Comparison of ENCODE assay signal across 13 cellular contexts in genomic region chr1:69305621-69306020, GRCh38.
A peak's percentile ranks its signal among the peaks of the same experiment; 100 is the strongest.
DNase-seq lines count a peak whose midpoint lies in the region; ATAC-seq lines count a peak whose summit lies in the region.
"Had no signal": no experiment of that assay in that cellular context is flagged by ENCODE, and none has a peak within 500 bp of the region (broad histone marks: within the 10 kb centered on the region; RNA-seq: fewer than 3 reads in every experiment).

No MANE protein-coding gene starts in this region.

- H3K4me1 ChIP-seq in right cardiac atrium (ENCODE audit: control insufficient read depth, insufficient read depth, low read length): no peaks in the 10 kb centered on the region

- H3K4me3 ChIP-seq in right cardiac atrium (ENCODE audit: low read length): no peak overlapping the region
- H3K4me3 ChIP-seq: thoracic aorta had no signal

- no peaks in the 10 kb centered on the region for H3K27me3 ChIP-seq in right cardiac atrium (ENCODE audit: control insufficient read depth, insufficient read depth)

- in situ Hi-C loops in SK-MEL-5 (cut with HindIII; ENCODE audit: low pct_unique_long_range_greater_than_20kb, low sequenced_read_pairs): no loop called here

- H3K27ac ChIP-seq in right cardiac atrium (ENCODE audit: low read length): no peak overlapping the region
- H3K27ac ChIP-seq: thoracic aorta had no signal

- 60% methylated on average over 7 of the region's 7 CpGs for WGBS in right cardiac atrium

- no peaks in the 10 kb centered on the region for H3K9me3 ChIP-seq in right cardiac atrium (ENCODE audit: control insufficient read depth, low read length)
- H3K9me3 ChIP-seq: thoracic aorta had no signal

- intact Hi-C loops in right cardiac atrium (cut with DNase I): no loop called here

- no peak for ATAC-seq in right cardiac atrium
- no peak for ATAC-seq in GM18498 (IDR thresholded peaks at IDR 0.05; ENCODE audit: unreplicated experiment)

- DNase-seq in DMS 273 (lab: John Stamatoyannopoulos, UW; ENCODE audit: unreplicated experiment): peak; percentile 25
- no peak for DNase-seq in DMS 273 treated with DMSO at 0.1 percent for 48 hours (lab: John Stamatoyannopoulos, UW)
- peak; percentile 41 for DNase-seq in HT-29 (ENCODE audit: low spot score)
- DNase-seq in SK-MEL-5 (ENCODE audit: low read depth, low spot score): peak; percentile 38
- peak; percentile 20 for DNase-seq in iPS-NIHi7 (ENCODE audit: extremely low spot score)
- no peak for DNase-seq in right cardiac atrium
- no peak for DNase-seq in AML-193 (lab: John Stamatoyannopoulos, UW)
- DNase-seq: 8988T; activated naive CD4-positive, alpha-beta T cell treated with Interleukin-2 at 50 U/mL for 16 hours; effector memory CD4-positive, alpha-beta T cell; NCI-H2107 had no signal

Comparison
In these comparisons a context has a peak if more than half of its experiments do, and no peak if none do; other contexts are left out.
1. DNase-seq: peak in DMS 273 (single experiment), HT-29 (single experiment), SK-MEL-5 (single experiment) and iPS-NIHi7 (single experiment); none in DMS 273 treated with DMSO at 0.1 percent for 48 hours (single experiment), right cardiac atrium (0 of 3) and AML-193 (0 of 2).